21 cellular contexts compared by ENCODE assay signal in the genomic region with DNA sequence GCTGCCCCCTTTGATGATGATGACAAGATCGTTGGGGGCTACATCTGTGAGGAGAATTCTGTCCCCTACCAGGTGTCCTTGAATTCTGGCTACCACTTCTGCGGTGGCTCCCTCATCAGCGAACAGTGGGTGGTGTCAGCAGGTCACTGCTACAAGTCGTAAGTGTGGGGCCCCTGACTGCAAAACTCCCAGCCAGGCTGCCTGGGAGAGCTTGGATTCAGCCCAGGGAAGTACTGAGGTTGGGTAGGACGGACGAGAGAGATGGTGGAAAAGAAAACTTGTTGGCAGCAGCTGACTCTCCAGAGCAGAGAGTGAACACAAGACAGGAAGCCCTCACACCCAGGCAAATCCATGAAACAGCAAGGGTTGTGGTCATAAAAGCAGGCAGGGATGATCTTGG. TPM values are rescaled to one million over a fixed set of nuclear protein-coding genes. Genes with fewer than 3 reads are reported as not detected.
"Had no signal": no experiment of that assay in that cellular context is flagged by ENCODE, and none has a peak within 500 bp of the region (broad histone marks: within the 10 kb centered on the region; RNA-seq: fewer than 3 reads in every experiment).

No MANE protein-coding gene starts in this region.

- H3K4me3 Mint-ChIP-seq: naive thymus-derived CD8-positive, alpha-beta T cell had no signal

- H3K4me3 ChIP-seq: dorsolateral prefrontal cortex, heart left ventricle, mucosa of descending colon, right atrium auricular region, suprapubic skin, tibial artery, upper lobe of right lung, vagina had no signal

- H3K4me1 ChIP-seq: right atrium auricular region, suprapubic skin, upper lobe of right lung, vagina had no signal

- ATAC-seq: heart left ventricle; left lobe of liver; naive thymus-derived CD8-positive, alpha-beta T cell; stimulated activated naive CD8-positive, alpha-beta T cell treated with anti-CD3 and anti-CD28 coated beads, Interleukin-15, Interleukin-2, amounts not matched to agents 100 U/mL and 50 U/mL, for 24 hours; upper lobe of right lung had no signal

- H3K36me3 Mint-ChIP-seq: naive thymus-derived CD8-positive, alpha-beta T cell had no signal

- H3K27me3 ChIP-seq: right atrium auricular region, upper lobe of right lung, vagina had no signal

- H3K9me3 ChIP-seq: heart left ventricle, mucosa of descending colon, right atrium auricular region, suprapubic skin, tibial artery, upper lobe of right lung, vagina had no signal

- H3K27ac Mint-ChIP-seq: naive thymus-derived CD8-positive, alpha-beta T cell had no signal

- H3K9me3 Mint-ChIP-seq: naive thymus-derived CD8-positive, alpha-beta T cell had no signal

- H3K27ac ChIP-seq: dorsolateral prefrontal cortex, heart left ventricle, right atrium auricular region, suprapubic skin, tibial artery, upper lobe of right lung, vagina had no signal

- H3K36me3 ChIP-seq: heart left ventricle, right atrium auricular region, suprapubic skin, tibial artery, upper lobe of right lung, vagina had no signal

- DNase-seq: cortex of kidney; dorsolateral prefrontal cortex; effector CD8-positive, alpha-beta T cell; heart left ventricle; kidney glomerular epithelial cell; mammary epithelial cell; mucosa of descending colon; naive thymus-derived CD8-positive, alpha-beta T cell; small intestine; stimulated activated CD4-positive, alpha-beta T cell treated with anti-CD3 and anti-CD28 coated beads, Interleukin-12 subunit alpha, Interleukin-12 subunit beta, amount 100 ng/mL, for 4 hours; stimulated activated naive CD8-positive, alpha-beta T cell treated with anti-CD3 and anti-CD28 coated beads, Interleukin-15, Interleukin-2, amounts not matched to agents 100 U/mL and 50 U/mL, for 24 hours; tibial artery; upper lobe of right lung had no signal

RNA-seq across cellular contexts. Expression of a gene that starts 1.3 kb away (rescaled TPM):
- total RNA-seq: dorsolateral prefrontal cortex; frontal cortex; mammary epithelial cell; mucosa of descending colon; naive thymus-derived CD8-positive, alpha-beta T cell; osteocyte; suprapubic skin; upper lobe of right lung; vagina had no signal
- polyA plus RNA-seq: mammary epithelial cell; naive thymus-derived CD8-positive, alpha-beta T cell; neural cell had no signal

RNA-seq across cellular contexts. Expression of a gene that starts 22.8 kb away (rescaled TPM):
- total RNA-seq: dorsolateral prefrontal cortex; frontal cortex; glomerular endothelial cell; mammary epithelial cell; mucosa of descending colon; naive thymus-derived CD8-positive, alpha-beta T cell; osteocyte; right atrium auricular region; suprapubic skin; upper lobe of right lung; vagina had no signal
- polyA plus RNA-seq: mammary epithelial cell; naive thymus-derived CD8-positive, alpha-beta T cell; neural cell had no signal
